In genomic region chr5:100615362-100615761, GRCh38 we compare ENCODE assay signal across 23 cellular contexts.
DNase-seq lines count a peak whose midpoint lies in the region; ATAC-seq, FAIRE-seq and TF ChIP-seq lines count a peak whose summit lies in the region.
"Had no signal": no experiment of that assay in that cellular context is flagged by ENCODE, and none has a peak within 500 bp of the region (broad histone marks: within the 10 kb centered on the region; RNA-seq: fewer than 3 reads in every experiment).

No MANE protein-coding gene starts in this region.

- H3K27me3 ChIP-seq in astrocyte (ENCODE audit: insufficient read depth, low read length) (no peaks in the 10 kb centered on the region), osteoblast (ENCODE audit: insufficient read depth, low read length) (no peaks in the 10 kb centered on the region)
- H3K27me3 ChIP-seq: BLaER1 treated with 17β-estradiol and CSF1 and Interleukin-3, amounts not matched to agents 10 nM and 100 nM had no signal

- H3K27ac ChIP-seq in astrocyte (ENCODE audit: low read depth, low read length) (no peak overlapping the region), osteoblast (ENCODE audit: low read depth, low read length) (no peak overlapping the region)
- H3K27ac ChIP-seq: BLaER1 treated with 17β-estradiol and CSF1 and Interleukin-3, amounts not matched to agents 10 nM and 100 nM had no signal

- no peak overlapping the region for H3K9ac ChIP-seq in astrocyte (ENCODE audit: low read length)
- H3K9ac ChIP-seq: BLaER1 treated with 17β-estradiol and CSF1 and Interleukin-3, amounts not matched to agents 10 nM and 100 nM had no signal

- H3K9me3 Mint-ChIP-seq in astrocyte (ENCODE audit: unreplicated experiment) = no peaks in the 10 kb centered on the region

- H3K4me3 Mint-ChIP-seq in astrocyte (ENCODE audit: unreplicated experiment) = no peak overlapping the region
- H3K4me3 Mint-ChIP-seq: B cell; CD4-positive, CD25-positive, alpha-beta regulatory T cell; CD8-positive, alpha-beta memory T cell had no signal

- no peak overlapping the region for H3K4me3 ChIP-seq in astrocyte (ENCODE audit: insufficient read depth, low read depth, low read length)
- no peak overlapping the region for H3K4me3 ChIP-seq in choroid plexus epithelial cell (ENCODE audit: low read depth, low read length)
- no peak overlapping the region for H3K4me3 ChIP-seq in osteoblast (ENCODE audit: insufficient read depth, low read length)
- H3K4me3 ChIP-seq: BLaER1 treated with 17β-estradiol and CSF1 and Interleukin-3, amounts not matched to agents 10 nM and 100 nM had no signal

- ATAC-seq in GM21825 (IDR thresholded peaks at IDR 0.05; ENCODE audit: unreplicated experiment) = no peak
- no peak for ATAC-seq in GM21515 (IDR thresholded peaks at IDR 0.05; ENCODE audit: unreplicated experiment)
- ATAC-seq in GM18873 (IDR thresholded peaks at IDR 0.05; ENCODE audit: low FRiP score, unreplicated experiment) = no peak
- ATAC-seq: HCT116, HepG2 had no signal

- H3K9me3 ChIP-seq in astrocyte (ENCODE audit: insufficient read depth, low read depth, low read length) (no peaks in the 10 kb centered on the region), osteoblast (ENCODE audit: low read depth, low read length) (no peaks in the 10 kb centered on the region)
- H3K9me3 ChIP-seq: BLaER1 treated with 17β-estradiol and CSF1 and Interleukin-3, amounts not matched to agents 10 nM and 100 nM had no signal

- FAIRE-seq in astrocyte (lab: Jason Lieb, UNC) = no peak
- FAIRE-seq: GM19239, HepG2 had no signal

- H3K27me3 Mint-ChIP-seq in astrocyte (ENCODE audit: low read depth, unreplicated experiment) = no peaks in the 10 kb centered on the region

- H4K20me1 ChIP-seq in astrocyte (ENCODE audit: insufficient read depth, low read length) (no peaks in the 10 kb centered on the region), osteoblast (ENCODE audit: insufficient read depth, low read length) (no peaks in the 10 kb centered on the region)
- H4K20me1 ChIP-seq: BLaER1 treated with 17β-estradiol and CSF1 and Interleukin-3, amounts not matched to agents 10 nM and 100 nM had no signal

- H3K4me1 ChIP-seq in astrocyte (ENCODE audit: insufficient read depth, low read length) (no peaks in the 10 kb centered on the region), osteoblast (ENCODE audit: insufficient read depth, low read length) (no peaks in the 10 kb centered on the region)
- H3K4me1 ChIP-seq: BLaER1 treated with 17β-estradiol and CSF1 and Interleukin-3, amounts not matched to agents 10 nM and 100 nM had no signal

- no peaks in the 10 kb centered on the region for H3K36me3 ChIP-seq in astrocyte (ENCODE audit: insufficient read depth, low read length)
- H3K36me3 ChIP-seq in osteoblast (ENCODE audit: insufficient read depth, low read length) = no peaks in the 10 kb centered on the region
- H3K36me3 ChIP-seq: BLaER1 treated with 17β-estradiol and CSF1 and Interleukin-3, amounts not matched to agents 10 nM and 100 nM had no signal

- H3K79me2 ChIP-seq in astrocyte (ENCODE audit: insufficient read depth, low read length) (no peaks in the 10 kb centered on the region), osteoblast (ENCODE audit: insufficient read depth, low read length) (no peaks in the 10 kb centered on the region)

- H2AFZ ChIP-seq in astrocyte (ENCODE audit: low read depth, low read length) (no peak overlapping the region), osteoblast (ENCODE audit: low read length) (peak overlapping the region; percentile 11)

- DNase-seq in CD1c-positive myeloid dendritic cell (ENCODE audit: extremely low spot score) (peak; percentile 12), astrocyte (ENCODE audit: low read depth) (peak; percentile 57), choroid plexus epithelial cell (ENCODE audit: low read depth) (peak; percentile 9), osteoblast (ENCODE audit: insufficient read length, low spot score, missing footprints) (no peak)
- DNase-seq in activated naive CD4-positive, alpha-beta T cell (lab: John Stamatoyannopoulos, UW) = no peak
- DNase-seq: 8988T; CD4-positive, CD25-positive, alpha-beta regulatory T cell; CD8-positive, alpha-beta memory T cell; COR-L47; DMS153; DMS79; GDM1; GOT3; H7; KG1 had no signal

- TF ChIP-seq CTCF in astrocyte (IDR thresholded peaks at IDR 0.05; ENCODE audit: insufficient read depth, low read depth, low read length) (no peak), choroid plexus epithelial cell (conservative IDR thresholded peaks at IDR 0.05; ENCODE audit: low read depth, low read length) (no peak), osteoblast (IDR thresholded peaks at IDR 0.05; ENCODE audit: extremely low read depth, low read depth, low read length) (no peak)

- H3K27ac Mint-ChIP-seq in astrocyte (ENCODE audit: unreplicated experiment) = no peak overlapping the region
- H3K27ac Mint-ChIP-seq: B cell; CD4-positive, CD25-positive, alpha-beta regulatory T cell; CD8-positive, alpha-beta memory T cell had no signal

- peaks cover 7% of the 10 kb centered on the region for H3K4me1 Mint-ChIP-seq in astrocyte (ENCODE audit: low read depth, unreplicated experiment)
- H3K4me1 Mint-ChIP-seq: B cell; CD8-positive, alpha-beta memory T cell had no signal

- no peak overlapping the region for H3K4me2 ChIP-seq in astrocyte (ENCODE audit: low read length)
- peak overlapping the region; percentile 39 for H3K4me2 ChIP-seq in osteoblast (ENCODE audit: insufficient read depth, low read length)
- H3K4me2 ChIP-seq: BLaER1 treated with 17β-estradiol and CSF1 and Interleukin-3, amounts not matched to agents 10 nM and 100 nM had no signal

- no peaks in the 10 kb centered on the region for H3K36me3 Mint-ChIP-seq in astrocyte (ENCODE audit: low read depth, unreplicated experiment)
- H3K36me3 Mint-ChIP-seq: CD4-positive, CD25-positive, alpha-beta regulatory T cell; CD8-positive, alpha-beta memory T cell had no signal

Comparison
In these comparisons a context has a peak if more than half of its experiments do, and no peak if none do; other contexts are left out.
1. DNase-seq: peak in CD1c-positive myeloid dendritic cell (single experiment), astrocyte (single experiment) and choroid plexus epithelial cell (single experiment); none in osteoblast (single experiment) and activated naive CD4-positive, alpha-beta T cell (0 of 4).